8 cellular contexts compared by ENCODE assay signal in the genomic region with DNA sequence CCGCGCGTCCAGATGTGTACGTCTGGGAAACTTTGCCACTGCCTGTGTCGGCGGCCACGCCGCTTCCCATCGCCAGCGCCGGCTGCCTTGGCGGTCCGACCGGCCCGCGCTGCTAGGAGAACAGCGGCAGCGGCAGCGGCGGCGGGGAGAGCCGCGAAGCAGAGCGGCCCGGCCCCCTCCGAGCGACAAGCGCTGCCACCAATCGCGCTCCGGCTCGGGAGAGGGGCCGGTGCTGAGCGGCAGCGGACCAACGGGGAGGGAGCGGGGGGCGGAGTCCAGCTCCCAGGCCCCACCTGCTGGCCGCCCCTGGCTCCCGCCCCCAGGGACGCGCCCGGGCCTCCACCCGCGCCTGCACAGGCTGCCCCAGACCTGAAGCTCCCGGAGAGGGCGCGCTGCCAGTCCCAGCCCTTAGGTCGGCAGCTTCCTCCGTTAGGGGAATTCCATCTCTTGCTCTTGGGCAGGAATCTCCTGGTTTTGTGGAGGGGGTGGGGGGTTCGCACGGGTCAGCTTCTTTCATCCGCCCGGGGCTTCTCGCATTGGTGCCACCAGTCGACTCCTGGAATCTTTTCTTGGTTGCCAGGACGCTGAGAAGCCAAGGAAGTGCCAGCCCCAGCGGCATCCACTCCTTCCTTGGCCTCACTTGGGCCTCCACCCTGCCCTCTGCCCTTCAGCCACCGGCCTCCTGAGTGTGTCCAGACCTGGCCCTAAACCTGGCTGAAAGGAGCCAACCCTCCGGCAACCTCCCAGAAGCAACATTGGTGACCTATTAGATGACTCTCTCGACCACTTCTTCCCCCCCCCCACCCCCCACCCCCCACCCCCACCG. TPM values are rescaled to one million over a fixed set of nuclear protein-coding genes. Genes with fewer than 3 reads are reported as not detected.
DNase-seq lines count a peak whose midpoint lies in the region; ATAC-seq and TF ChIP-seq lines count a peak whose summit lies in the region.

Gene GALNT18, minus strand, starts transcription at position 125 of the 826 bp plus-strand sequence.

- peaks cover 49% of the 10 kb centered on the region for H3K27me3 Mint-ChIP-seq in neural crest cell (ENCODE audit: low read depth)

- peak within 1 kb of the TSS; percentile 82 for H3K9ac ChIP-seq in KMS-11

- 3 to 9% (median 3%) methylated on average over 28 to 61 of the region's 62 CpGs for WGBS in stomach, 5 donors

- intact Hi-C loops in stomach (cut with DNase I; ENCODE audit: low total_unique reads): no loop called here

- no peaks in the 10 kb centered on the region for H4K20me1 ChIP-seq in KMS-11 (ENCODE audit: insufficient read depth)

- peak within 1 kb of the TSS; percentile 90 for H2AFZ ChIP-seq in KMS-11 (ENCODE audit: low read depth)

- TF ChIP-seq CTCF in KMS-11 (conservative IDR thresholded peaks at IDR 0.05; ENCODE audit: low read depth, low read length): 0 out of 2 replicates have a peak, but pooled peaks have one; percentile 18
- TF ChIP-seq CTCF in fibroblast of villous mesenchyme (IDR thresholded peaks at IDR 0.05; ENCODE audit: insufficient read depth, low read depth, low read length): peak; percentile 51
- peak; percentile 59 for TF ChIP-seq CTCF in neural crest cell (conservative IDR thresholded peaks at IDR 0.05)
- TF ChIP-seq CTCF in stomach (IDR thresholded peaks at IDR 0.05): peak in 5 of 7 experiments; percentile 28 to 69 (median 47)

- H3K4me3 ChIP-seq in KMS-11 (IDR thresholded peaks at IDR 0.05; ENCODE audit: insufficient read depth, low read depth, low read length): no peak within 1 kb of the TSS
- H3K4me3 ChIP-seq in fibroblast of villous mesenchyme (ENCODE audit: low read depth, low read length): peak within 1 kb of the TSS; percentile 55
- H3K4me3 ChIP-seq in stomach: peak within 1 kb of the TSS; percentile 55 to 68 (median 60)

- H3K4me1 ChIP-seq in KMS-11 (ENCODE audit: low read depth, poor library complexity, severe bottlenecking) (peaks cover 22% of the 10 kb centered on the region), stomach (peaks cover 20 to 40% (median 30%) of the 10 kb centered on the region in 4 donors)

- TF ChIP-seq EP300 in stomach (IDR thresholded peaks at IDR 0.05): no peak

- peak within 1 kb of the TSS; percentile 81 for H3K27ac Mint-ChIP-seq in neural crest cell (ENCODE audit: unreplicated experiment)

- peak; percentile 95 for ATAC-seq in GM21825 (IDR thresholded peaks at IDR 0.05; ENCODE audit: unreplicated experiment)

- H3K36me3 ChIP-seq in KMS-11 (ENCODE audit: insufficient read depth) (no peaks in the 10 kb centered on the region), stomach (no peaks in the 10 kb centered on the region)

- DNase-seq in EL (peak; percentile 91), RPMI7951 (ENCODE audit: low read depth) (peak; percentile 92), activated gamma-delta T cell treated with Interleukin-2 at 50 U/mL for 16 hours (peak; percentile 34), fibroblast of villous mesenchyme (ENCODE audit: low read depth) (peak; percentile 89), neural crest cell (ENCODE audit: low read depth, low spot score) (peak; percentile 80), stomach (peak; percentile 93)

- no peaks in the 10 kb centered on the region for H3K36me3 Mint-ChIP-seq in neural crest cell (ENCODE audit: low read depth)

- no peaks in the 10 kb centered on the region for H3K9me3 ChIP-seq in stomach

- H3K4me1 Mint-ChIP-seq in neural crest cell: peaks cover 9% of the 10 kb centered on the region

- peak within 1 kb of the TSS; percentile 46 for H3K27ac ChIP-seq in KMS-11
- H3K27ac ChIP-seq in stomach: peak within 1 kb of the TSS; percentile 3 to 69 (median 55)

- no peak for TF ChIP-seq POLR2A in stomach (IDR thresholded peaks at IDR 0.05)

- peak within 1 kb of the TSS; percentile 86 for H3K4me2 ChIP-seq in KMS-11

- peak within 1 kb of the TSS; percentile 92 for H3K4me3 Mint-ChIP-seq in neural crest cell

- H3K27me3 ChIP-seq in KMS-11 (ENCODE audit: insufficient read depth, low read depth): no peaks in the 10 kb centered on the region
- H3K27me3 ChIP-seq in stomach: peaks cover 0 to 44% (median 30%) of the 10 kb centered on the region in 3 donors

- H3K79me2 ChIP-seq in KMS-11 (ENCODE audit: insufficient read depth, low read depth): peaks cover 43% of the 10 kb centered on the region

- H3K9me3 Mint-ChIP-seq in neural crest cell: no peaks in the 10 kb centered on the region

RNA-seq across cellular contexts. Expression of gene GALNT18, which starts in this region (rescaled TPM):
- 12.3 and 12.6 TPM in 2 replicates for total RNA-seq in RPMI7951 (2014; rRNA removed; shearing (Covaris generic))
- total RNA-seq in fibroblast of villous mesenchyme (5.2 and 11.7 TPM in 2 replicates), neural crest cell (2.5 and 2.8 TPM in 2 replicates), stomach (10 to 100 TPM in 2 of 5 donors, 1 to 10 TPM in 2, under 1 TPM in 1; 0.58 to 16.1 (median 3.0) TPM)
- 1 to 10 TPM; 1.1 to 6.8 (median 1.8) TPM for polyA plus RNA-seq in stomach

Comparison
In these comparisons a context has a peak if more than half of its experiments do, and no peak if none do; other contexts are left out.
1. DNase-seq: peak in every context shown above with its lines; median percentile 93 in stomach; 92 in RPMI7951; 91 in EL; 89 in fibroblast of villous mesenchyme; 80 in neural crest cell; 34 in activated gamma-delta T cell treated with Interleukin-2 at 50 U/mL for 16 hours.